8 cellular contexts compared by ENCODE assay signal in the genomic region with DNA sequence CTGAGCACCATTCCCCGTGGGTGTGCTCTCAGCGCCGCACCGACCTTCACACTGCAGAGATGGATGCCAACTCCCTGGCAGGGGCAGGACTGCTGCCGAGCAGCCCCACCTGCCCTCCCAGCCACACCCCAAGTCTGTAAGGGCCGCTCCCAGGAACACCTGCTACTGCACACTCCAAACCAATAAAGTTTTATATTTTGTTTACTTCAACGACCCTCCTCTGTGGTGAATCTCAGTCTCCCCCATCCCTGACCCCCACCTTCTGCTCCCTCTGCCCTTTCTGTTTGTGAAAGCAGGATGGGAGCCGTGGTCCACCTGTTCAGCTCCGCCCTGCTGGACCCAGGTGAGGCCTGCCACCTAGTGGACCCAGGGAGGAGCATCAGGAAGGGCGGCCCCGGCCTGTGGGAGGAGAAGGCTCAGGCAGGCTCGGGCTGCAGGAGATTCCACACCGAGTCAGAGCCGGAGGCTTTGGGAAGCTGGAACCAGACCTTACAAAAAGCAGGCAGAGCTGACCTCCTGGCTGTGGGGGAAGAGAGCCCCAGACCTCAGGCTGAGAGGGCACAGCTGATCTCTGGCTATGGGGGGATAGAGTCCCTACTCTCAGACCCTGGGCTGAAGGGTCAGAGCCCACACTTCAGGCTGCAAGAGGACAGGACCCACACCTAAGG. TPM values are rescaled to one million over a fixed set of nuclear protein-coding genes. Genes with fewer than 3 reads are reported as not detected.
A peak's percentile ranks its signal among the peaks of the same experiment; 100 is the strongest.
DNase-seq lines count a peak whose midpoint lies in the region; ATAC-seq, FAIRE-seq and TF ChIP-seq lines count a peak whose summit lies in the region.

No MANE protein-coding gene starts in this region.

- H3K27me3 ChIP-seq in GM06990 (replicated peaks; ENCODE audit: control insufficient read depth, insufficient read depth, low read length) = no peaks in the 10 kb centered on the region
- no peaks in the 10 kb centered on the region for H3K27me3 ChIP-seq in NT2/D1 (ENCODE audit: insufficient read depth, insufficient read length)

- H3K36me3 ChIP-seq in GM06990 (ENCODE audit: control insufficient read depth, insufficient read depth, low read length) (no peaks in the 10 kb centered on the region), NT2/D1 (ENCODE audit: insufficient read depth, insufficient read length, low read length) (peaks cover 5% of the 10 kb centered on the region)

- H3K9ac ChIP-seq in NT2/D1 (ENCODE audit: insufficient read length, low read depth) = peak overlapping the region; percentile 57

- H3K4me1 Mint-ChIP-seq in naive B cell = peaks cover 5 to 8% (median 6%) of the 10 kb centered on the region in 3 donors
- H3K4me1 Mint-ChIP-seq in stimulated activated memory B cell treated with anti-CD40 and anti-IgM and Interleukin-4, amounts not matched to agents 10 μg/mL and 1 μg/mL and 100 μg/mL, for 72 hours = peaks cover 19% of the 10 kb centered on the region

- H3K4me1 ChIP-seq in NT2/D1 (ENCODE audit: insufficient read depth, insufficient read length) = peaks cover 20% of the 10 kb centered on the region

- H3K36me3 Mint-ChIP-seq in naive B cell = no peaks in the 10 kb centered on the region
- H3K36me3 Mint-ChIP-seq in stimulated activated memory B cell treated with anti-CD40 and anti-IgM and Interleukin-4, amounts not matched to agents 10 μg/mL and 1 μg/mL and 100 μg/mL, for 72 hours = no peaks in the 10 kb centered on the region

- peak overlapping the region in 1 of 6 donors; percentile 38 for H3K27ac Mint-ChIP-seq in naive B cell
- H3K27ac Mint-ChIP-seq in stimulated activated memory B cell treated with anti-CD40 and anti-IgM and Interleukin-4, amounts not matched to agents 10 μg/mL and 1 μg/mL and 100 μg/mL, for 72 hours = no peak overlapping the region

- H3K4me3 ChIP-seq in GM06990 (replicated peaks; ENCODE audit: low read depth, low read length) = no peak overlapping the region
- H3K4me3 ChIP-seq in NT2/D1 (ENCODE audit: insufficient read length, low read depth) = no peak overlapping the region

- H3K4me3 Mint-ChIP-seq in naive B cell = peak overlapping the region in 1 of 8 donors; percentile 77
- no peak overlapping the region for H3K4me3 Mint-ChIP-seq in stimulated activated memory B cell treated with anti-CD40 and anti-IgM and Interleukin-4, amounts not matched to agents 10 μg/mL and 1 μg/mL and 100 μg/mL, for 72 hours

- no peaks in the 10 kb centered on the region for H3K9me3 Mint-ChIP-seq in naive B cell
- H3K9me3 Mint-ChIP-seq in stimulated activated memory B cell treated with anti-CD40 and anti-IgM and Interleukin-4, amounts not matched to agents 10 μg/mL and 1 μg/mL and 100 μg/mL, for 72 hours = no peaks in the 10 kb centered on the region

- no peaks in the 10 kb centered on the region for H3K27me3 Mint-ChIP-seq in naive B cell
- H3K27me3 Mint-ChIP-seq in stimulated activated memory B cell treated with anti-CD40 and anti-IgM and Interleukin-4, amounts not matched to agents 10 μg/mL and 1 μg/mL and 100 μg/mL, for 72 hours = peaks cover 19% of the 10 kb centered on the region

- H3K9me3 ChIP-seq in NT2/D1 (ENCODE audit: insufficient read depth, low read length) = no peaks in the 10 kb centered on the region

- DNase-seq in GM06990 (ENCODE audit: extremely low read depth, insufficient read length) = peak; percentile 54
- peak; percentile 81 for DNase-seq in HTR-8/SVneo (ENCODE audit: insufficient read length, low spot score)
- peak; percentile 60 for DNase-seq in NT2/D1 (ENCODE audit: low read depth, low spot score)
- peak; percentile 65 for DNase-seq in activated CD8-positive, alpha-beta memory T cell treated with anti-CD3 and anti-CD28 coated beads, Interleukin-2, amount 50 U/mL, for 4 hours
- DNase-seq in naive B cell = peak; percentile 61

- peak; percentile 49 for FAIRE-seq in HTR-8/SVneo (lab: Jason Lieb, UNC)

- TF ChIP-seq CTCF in GM06990 (IDR thresholded peaks at IDR 0.05; ENCODE audit: insufficient read depth, low read length, poor library complexity, severe bottlenecking) = peak; percentile 95

- ATAC-seq in esophagus mucosa (peak; percentile 90), naive B cell (ENCODE audit: low read depth in 2 of 2) (peak; percentile 83 to 93), HG03565 (IDR thresholded peaks at IDR 0.05; ENCODE audit: unreplicated experiment) (no peak)
- ATAC-seq in stimulated activated memory B cell treated with anti-CD40 and anti-IgM and Interleukin-4, amounts not matched to agents 10 μg/mL and 1 μg/mL and 100 μg/mL, for 72 hours = peak; percentile 77

RNA-seq across cellular contexts. Expression of a gene that starts 1.0 kb away (rescaled TPM):
- not detected for total RNA-seq in esophagus mucosa
- polyA plus RNA-seq in naive B cell (ENCODE audit: low read depth in 6 of 6) = not detected

RNA-seq across cellular contexts. Expression of a gene that starts 5.3 kb away (rescaled TPM):
- total RNA-seq in esophagus mucosa = 0.68 TPM
- polyA plus RNA-seq in naive B cell (ENCODE audit: low read depth in 6 of 6) = 1 to 10 TPM in 1 of 6 donors, under 1 TPM in 1, not detected in 4; 0.73 to 1.3 TPM

RNA-seq across cellular contexts. Expression of a gene that starts 17.3 kb away (rescaled TPM):
- 56.5 TPM for total RNA-seq in esophagus mucosa
- polyA plus RNA-seq in naive B cell (ENCODE audit: low read depth in 6 of 6) = not detected

RNA-seq across cellular contexts. Expression of a gene that starts 57.2 kb away (rescaled TPM):
- total RNA-seq in esophagus mucosa = 54.7 TPM
- polyA plus RNA-seq in naive B cell (ENCODE audit: low read depth in 6 of 6) = 10 to 100 TPM in 3 of 6 donors, 1 to 10 TPM in 3; 1.9 to 13.7 (median 8.9) TPM
